29 cellular contexts compared by ENCODE assay signal in the genomic region with DNA sequence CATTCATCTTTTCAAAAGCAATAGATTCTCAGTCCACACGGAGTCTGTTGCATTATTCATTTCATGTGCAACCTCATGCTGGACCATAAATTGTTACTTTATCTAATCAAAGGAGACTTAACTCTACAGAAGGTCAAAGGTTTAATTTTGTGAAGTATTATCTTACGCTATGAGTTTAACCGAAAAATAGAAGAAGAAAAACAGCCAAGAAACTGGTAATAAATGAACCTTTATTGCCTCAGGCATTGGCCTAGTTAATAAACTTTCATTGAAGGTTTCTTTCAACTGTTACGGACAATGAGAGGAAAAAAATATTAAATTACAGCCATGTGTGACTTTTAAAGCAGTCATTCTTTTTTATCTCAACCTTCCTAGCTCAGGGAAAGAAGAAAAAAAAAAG.
"Had no signal": no experiment of that assay in that cellular context is flagged by ENCODE, and none has a peak within 500 bp of the region (broad histone marks: within the 10 kb centered on the region; RNA-seq: fewer than 3 reads in every experiment).

No MANE protein-coding gene starts in this region.

- H3K27ac Mint-ChIP-seq: activated T-cell treated with anti-CD3 and anti-CD28 coated beads, Interleukin-2, amount 50 U/mL, for 24 hours; activated T-helper 17 cell treated with anti-CD3 and anti-CD28 coated beads, Interleukin-2, amount 50 U/mL, for 72 hours; naive B cell; stimulated activated naive B cell treated with anti-CD40 and anti-IgM and Interleukin-4, amounts not matched to agents 10 μg/mL and 1 μg/mL and 100 μg/mL, for 72 hours; T-helper 1 cell treated with Interleukin-12 subunit alpha and Interleukin-12 subunit beta and Interleukin-4 antibody, amounts not matched to agents 30 μg/mL and 1 μg/mL, for 36 hours had no signal

- H3K4me1 ChIP-seq: breast epithelium, esophagus muscularis mucosa, heart right ventricle, stomach, thyroid gland, upper lobe of right lung had no signal

- H3K27me3 Mint-ChIP-seq: activated T-cell treated with anti-CD3 and anti-CD28 coated beads, Interleukin-2, amount 50 U/mL, for 24 hours; activated T-helper 17 cell treated with anti-CD3 and anti-CD28 coated beads, Interleukin-2, amount 50 U/mL, for 72 hours; naive B cell; stimulated activated naive B cell treated with anti-CD40 and anti-IgM and Interleukin-4, amounts not matched to agents 10 μg/mL and 1 μg/mL and 100 μg/mL, for 72 hours had no signal

- ATAC-seq: activated CD4-positive, CD25-positive, alpha-beta regulatory T cell treated with anti-CD3 and anti-CD28 coated beads, Interleukin-2, amount 50 U/mL, for 24 hours; activated T-helper 17 cell treated with anti-CD3 and anti-CD28 coated beads, Interleukin-2, amount 50 U/mL, for 72 hours; heart right ventricle; left ventricle myocardium superior; sciatic nerve; stimulated activated naive B cell treated with anti-CD40 and anti-IgM and Interleukin-4, amounts not matched to agents 10 μg/mL and 1 μg/mL and 100 μg/mL, for 72 hours; upper lobe of right lung had no signal

- H3K4me3 ChIP-seq: breast epithelium, esophagus muscularis mucosa, heart right ventricle, skin epidermis, stomach, thyroid gland, upper lobe of right lung had no signal

- DNase-seq: activated CD4-positive, alpha-beta T cell treated with anti-CD3 and anti-CD28 coated beads for 48 hours; activated CD4-positive, alpha-beta T cell treated with anti-CD3 and anti-CD28 coated beads, Interleukin-2, amount 50 U/mL, for 48 hours; activated CD8-positive, alpha-beta memory T cell treated with anti-CD3 and anti-CD28 coated beads for 24 hours; activated CD8-positive, alpha-beta memory T cell treated with anti-CD3 and anti-CD28 coated beads, Interleukin-2, amount 50 U/mL, for 48 hours; activated gamma-delta T cell treated with Interleukin-2 at 50 U/mL for 16 hours; activated naive CD4-positive, alpha-beta T cell treated with anti-CD3 and anti-CD28 coated beads, Interleukin-2, amount 50 U/mL, for 16 hours; activated T-cell treated with anti-CD3 and anti-CD28 coated beads, Interleukin-2, amount 50 U/mL, for 24 hours; amygdala; central memory CD4-positive, alpha-beta T cell; foreskin melanocyte; heart right ventricle; left ventricle myocardium superior; naive B cell; retina; stimulated activated CD4-positive, alpha-beta T cell treated with anti-CD3 and anti-CD28 coated beads, Interleukin-4, amount 100 ng/mL, for 4 hours; stimulated activated CD8-positive, alpha-beta memory T cell treated with anti-CD3 and anti-CD28 coated beads, Interleukin-4, amount 100 ng/mL, for 48 hours; stimulated activated naive B cell treated with anti-CD40 and anti-IgM and Interleukin-4, amounts not matched to agents 10 μg/mL and 1 μg/mL and 100 μg/mL, for 72 hours; stomach; T1000; thyroid gland; upper lobe of right lung; WERI-Rb-1 had no signal

- H3K4me3 Mint-ChIP-seq: activated T-cell treated with anti-CD3 and anti-CD28 coated beads, Interleukin-2, amount 50 U/mL, for 24 hours; activated T-helper 17 cell treated with anti-CD3 and anti-CD28 coated beads, Interleukin-2, amount 50 U/mL, for 72 hours; naive B cell; stimulated activated naive B cell treated with anti-CD40 and anti-IgM and Interleukin-4, amounts not matched to agents 10 μg/mL and 1 μg/mL and 100 μg/mL, for 72 hours; T-helper 1 cell treated with Interleukin-12 subunit alpha and Interleukin-12 subunit beta and Interleukin-4 antibody, amounts not matched to agents 30 μg/mL and 1 μg/mL, for 36 hours had no signal

- H3K9me3 ChIP-seq: breast epithelium, esophagus muscularis mucosa, heart right ventricle, stomach, thyroid gland, upper lobe of right lung had no signal

- H3K9me3 Mint-ChIP-seq: naive B cell; stimulated activated naive B cell treated with anti-CD40 and anti-IgM and Interleukin-4, amounts not matched to agents 10 μg/mL and 1 μg/mL and 100 μg/mL, for 72 hours; T-helper 1 cell treated with Interleukin-12 subunit alpha and Interleukin-12 subunit beta and Interleukin-4 antibody, amounts not matched to agents 30 μg/mL and 1 μg/mL, for 36 hours had no signal

- H3K27ac ChIP-seq: breast epithelium, esophagus muscularis mucosa, heart right ventricle, skin epidermis, stomach, thyroid gland, upper lobe of right lung, WERI-Rb-1 had no signal

- H3K27me3 ChIP-seq: breast epithelium, esophagus muscularis mucosa, heart right ventricle, stomach, thyroid gland, upper lobe of right lung had no signal

- H3K36me3 ChIP-seq: breast epithelium, esophagus muscularis mucosa, heart right ventricle, stomach, thyroid gland, upper lobe of right lung, WERI-Rb-1 had no signal

- H3K4me1 Mint-ChIP-seq: activated T-helper 17 cell treated with anti-CD3 and anti-CD28 coated beads, Interleukin-2, amount 50 U/mL, for 72 hours; naive B cell; stimulated activated naive B cell treated with anti-CD40 and anti-IgM and Interleukin-4, amounts not matched to agents 10 μg/mL and 1 μg/mL and 100 μg/mL, for 72 hours had no signal

- H3K36me3 Mint-ChIP-seq: naive B cell; stimulated activated naive B cell treated with anti-CD40 and anti-IgM and Interleukin-4, amounts not matched to agents 10 μg/mL and 1 μg/mL and 100 μg/mL, for 72 hours had no signal
